8 cellular contexts compared by ENCODE assay signal in the genomic region with DNA sequence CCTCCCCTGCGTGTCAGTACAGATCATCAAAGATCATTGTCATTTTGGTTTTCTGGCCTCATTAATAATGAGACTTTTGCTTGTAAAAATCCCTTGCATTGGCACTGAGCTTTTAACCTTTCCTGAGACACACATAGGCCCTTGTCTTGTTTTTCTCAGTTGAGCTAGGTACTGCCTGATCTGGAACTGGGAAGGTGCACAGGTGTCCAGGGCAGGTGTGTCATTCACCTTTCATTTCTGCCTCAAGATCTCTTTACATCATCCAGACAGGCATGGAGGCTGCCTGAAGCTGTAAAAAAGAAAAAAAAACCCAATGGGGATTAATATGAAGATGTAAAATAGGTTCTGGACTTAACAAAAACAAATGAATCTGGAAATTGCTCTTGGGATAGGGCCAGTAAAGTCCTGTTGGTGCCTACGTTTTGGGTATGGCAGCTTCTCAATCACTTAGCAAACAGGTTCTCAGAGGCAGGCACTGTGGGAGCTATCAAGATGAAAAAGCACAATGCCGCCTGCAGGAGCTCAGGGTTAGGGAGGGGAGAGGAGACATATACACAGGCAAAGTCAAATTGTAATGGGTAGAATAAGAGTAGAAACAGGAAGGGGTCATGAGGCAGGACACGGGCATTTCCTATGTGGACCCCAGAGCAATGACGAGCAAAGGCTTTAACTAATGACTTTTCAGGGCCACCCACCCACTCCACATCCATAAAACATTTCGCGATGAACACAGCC. TPM values are rescaled to one million over a fixed set of nuclear protein-coding genes. Genes with fewer than 3 reads are reported as not detected.
DNase-seq lines count a peak whose midpoint lies in the region; ATAC-seq and TF ChIP-seq lines count a peak whose summit lies in the region.

No MANE protein-coding gene starts in this region.

- TF ChIP-seq CTCF in OCI-LY7 (conservative IDR thresholded peaks at IDR 0.05; ENCODE audit: low read length) (no peak), psoas muscle (IDR thresholded peaks at IDR 0.05) (no peak), omental fat pad (IDR thresholded peaks at IDR 0.05) (no peak)

- H3K9me3 ChIP-seq in ES-I3 (ENCODE audit: control insufficient read depth, insufficient read depth, low read length) (no peaks in the 10 kb centered on the region), OCI-LY7 (ENCODE audit: low read length) (no peaks in the 10 kb centered on the region), esophagus (ENCODE audit: control insufficient read depth in 2 of 2, insufficient read depth in 1 of 2, low read depth in 1 of 2, low read length in 1 of 2) (no peaks in the 10 kb centered on the region), psoas muscle (no peaks in the 10 kb centered on the region)

- peak overlapping the region; percentile 71 for H3K4me3 ChIP-seq in OCI-LY7 (ENCODE audit: low read depth, low read length, poor library complexity, severe bottlenecking)
- H3K4me3 ChIP-seq in esophagus (ENCODE audit: low read depth in 1 of 2, low read length in 2 of 2) = no peak overlapping the region
- H3K4me3 ChIP-seq in psoas muscle = peak overlapping the region; percentile 72

- H3K36me3 ChIP-seq in ES-I3 (ENCODE audit: insufficient read depth, low read length) = no peaks in the 10 kb centered on the region
- H3K36me3 ChIP-seq in OCI-LY7 (ENCODE audit: insufficient read depth, low read length) = no peaks in the 10 kb centered on the region
- H3K36me3 ChIP-seq in esophagus (ENCODE audit: control insufficient read depth in 2 of 2, insufficient read depth in 2 of 2, low read length in 1 of 2) = no peaks in the 10 kb centered on the region
- H3K36me3 ChIP-seq in psoas muscle (ENCODE audit: insufficient read depth in 1 of 2, low read depth in 1 of 2) = no peaks in the 10 kb centered on the region

- H3K27me3 ChIP-seq in esophagus (ENCODE audit: control insufficient read depth in 1 of 2, insufficient read depth in 2 of 2, low read length in 2 of 2) (no peaks in the 10 kb centered on the region), psoas muscle (ENCODE audit: insufficient read depth in 3 of 3, low read length in 2 of 3) (peaks cover 0 to 18% (median 3%) of the 10 kb centered on the region in 3 donors)

- H4K20me1 ChIP-seq in OCI-LY7 (ENCODE audit: insufficient read depth, low read length) = no peaks in the 10 kb centered on the region

- ATAC-seq in psoas muscle (no peak), omental fat pad (ENCODE audit: low FRiP score) (no peak)

- H3K4me1 ChIP-seq in ES-I3 (ENCODE audit: insufficient read depth, low read length) = peaks cover 15% of the 10 kb centered on the region
- H3K4me1 ChIP-seq in OCI-LY7 (ENCODE audit: insufficient read depth, low read length, poor library complexity, severe bottlenecking) = peaks cover 31% of the 10 kb centered on the region
- peaks cover 2 to 21% of the 10 kb centered on the region in 2 donors for H3K4me1 ChIP-seq in esophagus (ENCODE audit: control insufficient read depth in 2 of 2, insufficient read depth in 2 of 2, low read length in 1 of 2)
- H3K4me1 ChIP-seq in psoas muscle = no peaks in the 10 kb centered on the region

- DNase-seq in OCI-LY7 (ENCODE audit: low spot score) = peak; percentile 29
- no peak for DNase-seq in psoas muscle
- no peak for DNase-seq in GDM1 (lab: John Stamatoyannopoulos, UW)
- no peak for DNase-seq in omental fat pad (ENCODE audit: low spot score)
- no peak for DNase-seq in DMS 273 (lab: John Stamatoyannopoulos, UW; ENCODE audit: unreplicated experiment)
- no peak for DNase-seq in AG20443 (ENCODE audit: low spot score)

- H3K79me2 ChIP-seq in OCI-LY7 (ENCODE audit: insufficient read depth, low read depth, low read length) = no peaks in the 10 kb centered on the region

- peak overlapping the region; percentile 75 for H3K9ac ChIP-seq in ES-I3 (ENCODE audit: low read depth, low read length)

- peak overlapping the region; percentile 8 for H3K27ac ChIP-seq in OCI-LY7 (ENCODE audit: low read depth, low read length, poor library complexity, severe bottlenecking)
- peak overlapping the region; percentile 84 to 94 for H3K27ac ChIP-seq in esophagus (ENCODE audit: low read depth in 2 of 2, low read length in 1 of 2)
- peak overlapping the region; percentile 67 for H3K27ac ChIP-seq in psoas muscle

- WGBS in esophagus, 2 donors = 48 to 57% methylated on average over 7 of the region's 7 CpGs
- WGBS in psoas muscle, 3 donors = 59 to 69% (median 68%) methylated on average over 7 of the region's 7 CpGs

- TSS peak; percentile 67 for BruUV-seq in OCI-LY7 (replicated peaks; lab: Mats Ljungman, UMichigan)

- CTCF ChIA-PET in OCI-LY7 (lab: Charles Lee; ENCODE audit: unreplicated experiment) = interaction anchor here (0.6 to 3.9 kb wide), 11 partner anchors 37 to 910 kb away, joined by 3 to 32 read pairs (median 5); a partner anchor contains a TSS

- POLR2A ChIA-PET in OCI-LY7 (lab: Charles Lee) = interaction anchor here (0.6 to 1.5 kb wide), 6 partner anchors 35 to 128 kb away, joined by 3 to 7 read pairs (median 4); no protein-coding TSS in a partner anchor

- H3K9me2 ChIP-seq in OCI-LY7 (ENCODE audit: insufficient read depth, low read length) = no peaks in the 10 kb centered on the region

- intact Hi-C loops in OCI-LY7 (cut with micrococcal nuclease; ENCODE audit: unreplicated experiment) = loop anchor here (5.0 to 10.0 kb wide), 2 partner anchors 203 to 576 kb away; no protein-coding TSS in a partner anchor
- intact Hi-C loops in psoas muscle (cut with DNase I) = loop anchor here in 1 of 2 donors (10.0 kb wide), 1 partner anchor 286 kb away; no protein-coding TSS in a partner anchor

- H2AFZ ChIP-seq in OCI-LY7 (ENCODE audit: low read length) = peak overlapping the region; percentile 71

- peak overlapping the region; percentile 94 for H3K4me2 ChIP-seq in OCI-LY7 (ENCODE audit: low read length)

RNA-seq across cellular contexts. Expression of a gene that starts 1.0 kb away (rescaled TPM):
- 3.9 and 5.6 TPM in 2 replicates for total RNA-seq in OCI-LY7 (2014; rRNA removed; shearing (Covaris generic))
- 17.8 and 18.5 TPM in 2 replicates for total RNA-seq in OCI-LY7 (2022)
- 1 to 10 TPM; 1.8 to 1.9 TPM for polyA plus RNA-seq in esophagus
- 10 to 100 TPM in 1 of 4 donors, 1 to 10 TPM in 3; 5.1 to 14.5 (median 5.9) TPM for total RNA-seq in psoas muscle
- polyA plus RNA-seq in psoas muscle = 1 to 10 TPM; 2.4 to 9.2 (median 3.1) TPM
- total RNA-seq in omental fat pad = 10 to 100 TPM in 1 of 4 donors, 1 to 10 TPM in 3; 4.4 to 12.0 (median 6.7) TPM

RNA-seq across cellular contexts. Expression of a gene that starts 58.8 kb away (rescaled TPM):
- total RNA-seq in OCI-LY7 (2014; rRNA removed; shearing (Covaris generic)) = not detected in 2 replicates
- not detected in 2 replicates for total RNA-seq in OCI-LY7 (2022)
- under 1 TPM; 0.08 to 0.19 TPM for polyA plus RNA-seq in esophagus
- total RNA-seq in psoas muscle = under 1 TPM; 0.09 to 0.19 (median 0.15) TPM
- under 1 TPM; 0.03 to 0.10 (median 0.08) TPM for polyA plus RNA-seq in psoas muscle
- total RNA-seq in omental fat pad = under 1 TPM in 3 of 4 donors, not detected in 1; 0.06 to 0.19 (median 0.12) TPM

Comparison
In these comparisons a context has a peak if more than half of its experiments do, and no peak if none do; other contexts are left out.
1. H3K27ac ChIP-seq: peak in every context shown above with its lines; median percentile 89 in esophagus; 67 in psoas muscle; 8 in OCI-LY7.
2. H3K4me3 ChIP-seq: peak in OCI-LY7 (single experiment) and psoas muscle (single experiment); none in esophagus (0 of 2).